8 cellular contexts compared by ENCODE assay signal in genomic region chr3:125437631-125438435, GRCh38.
A peak's percentile ranks its signal among the peaks of the same experiment; 100 is the strongest.
DNase-seq lines count a peak whose midpoint lies in the region; ATAC-seq and TF ChIP-seq lines count a peak whose summit lies in the region.

No MANE protein-coding gene starts in this region.

- intact Hi-C loops in Right ventricle myocardium superior (cut with DNase I) (loop anchor here (5.0 kb wide), 1 partner anchor 441 kb away; no protein-coding TSS in a partner anchor), posterior vena cava (cut with DNase I) (loop anchor here in 1 of 2 donors (10.0 kb wide), 1 partner anchor 443 kb away; no protein-coding TSS in a partner anchor), uterus (cut with DNase I; ENCODE audit: low total_unique reads) (loop anchor here (10.0 kb wide), 1 partner anchor 443 kb away; no protein-coding TSS in a partner anchor)

- H3K4me3 ChIP-seq in AG04449 (ENCODE audit: low read depth, low read length) = no peak overlapping the region
- no peak overlapping the region for H3K4me3 ChIP-seq in RWPE2 (ENCODE audit: severe bottlenecking)
- no peak overlapping the region for H3K4me3 ChIP-seq in uterus

- H3K36me3 ChIP-seq in RWPE2 (ENCODE audit: low read depth) (no peaks in the 10 kb centered on the region), uterus (no peaks in the 10 kb centered on the region)

- H3K9me3 ChIP-seq in RWPE2 (ENCODE audit: severe bottlenecking) (no peaks in the 10 kb centered on the region), uterus (peaks cover 0 to 4% of the 10 kb centered on the region in 2 donors)

- H3K36me3 Mint-ChIP-seq in activated naive CD8-positive, alpha-beta T cell treated with anti-CD3 and anti-CD28 coated beads for 36 hours = peaks cover 4% of the 10 kb centered on the region

- CTCF ChIA-PET in AG04449 (lab: Yijun Ruan, JAX) = interaction anchor here (0.6 to 5.4 kb wide), 28 partner anchors 9 to 536 kb away, joined by 3 to 32 read pairs (median 4); no protein-coding TSS in a partner anchor

- no peak for ATAC-seq in RWPE2 (ENCODE audit: low read depth)
- peak; percentile 65 for ATAC-seq in Right ventricle myocardium superior (ENCODE audit: poor library complexity)
- ATAC-seq in GM21526 (IDR thresholded peaks at IDR 0.05; ENCODE audit: low FRiP score, unreplicated experiment) = no peak

- no peaks in the 10 kb centered on the region for H3K27me3 Mint-ChIP-seq in activated naive CD8-positive, alpha-beta T cell treated with anti-CD3 and anti-CD28 coated beads for 36 hours

- H3K4me3 Mint-ChIP-seq in activated naive CD8-positive, alpha-beta T cell treated with anti-CD3 and anti-CD28 coated beads for 36 hours = no peak overlapping the region

- H3K9me3 Mint-ChIP-seq in activated naive CD8-positive, alpha-beta T cell treated with anti-CD3 and anti-CD28 coated beads for 36 hours = no peaks in the 10 kb centered on the region

- POLR2A ChIA-PET in AG04449 (lab: Yijun Ruan, JAX) = no interaction called here

- DNase-seq in AG04449 (ENCODE audit: low read depth, low spot score) (no peak), GM13977 (ENCODE audit: low spot score) (peak; percentile 40), RWPE2 (ENCODE audit: low spot score) (no peak), Right ventricle myocardium superior (peak; percentile 65), posterior vena cava (ENCODE audit: low spot score) (peak; percentile 83), uterus (peak; percentile 48 to 62)
- peak; percentile 47 for DNase-seq in activated naive CD8-positive, alpha-beta T cell treated with anti-CD3 and anti-CD28 coated beads for 36 hours

- TF ChIP-seq CTCF in AG04449 (IDR thresholded peaks at IDR 0.05; ENCODE audit: insufficient read depth, low read length, missing control alignments) = peak; percentile 82
- peak; percentile 91 for TF ChIP-seq CTCF in GM13977 (IDR thresholded peaks at IDR 0.05; ENCODE audit: extremely low read depth, insufficient read depth, missing control alignments)
- TF ChIP-seq CTCF in RWPE2 (IDR thresholded peaks at IDR 0.05; ENCODE audit: poor library complexity, severe bottlenecking) = peak; percentile 97
- TF ChIP-seq CTCF in uterus (IDR thresholded peaks at IDR 0.05) = peak; percentile 78 to 92 (median 85)

- H3K27ac ChIP-seq in RWPE2 (ENCODE audit: poor library complexity, severe bottlenecking) (no peak overlapping the region), uterus (no peak overlapping the region)

- no peak for TF ChIP-seq POLR2A in uterus (IDR thresholded peaks at IDR 0.05)

- H3K27me3 ChIP-seq in RWPE2 (ENCODE audit: insufficient read depth, poor library complexity, severe bottlenecking) (no peaks in the 10 kb centered on the region), uterus (no peaks in the 10 kb centered on the region)

- H3K4me1 Mint-ChIP-seq in activated naive CD8-positive, alpha-beta T cell treated with anti-CD3 and anti-CD28 coated beads for 36 hours = no peaks in the 10 kb centered on the region

- H3K4me1 ChIP-seq in RWPE2 (ENCODE audit: insufficient read depth, poor library complexity, severe bottlenecking) = peaks cover 4% of the 10 kb centered on the region
- no peaks in the 10 kb centered on the region for H3K4me1 ChIP-seq in uterus

- H3K27ac Mint-ChIP-seq in activated naive CD8-positive, alpha-beta T cell treated with anti-CD3 and anti-CD28 coated beads for 36 hours = no peak overlapping the region

- in situ Hi-C loops in GM13977 (cut with MboI; ENCODE audit: low pct_unique_long_range_greater_than_20kb, low sequenced_read_pairs, unreplicated experiment) = loop anchor here (25.0 kb wide), 2 partner anchors 501 to 676 kb away; partner anchors contain the start of gene MUC13

Comparison
In these comparisons a context has a peak if more than half of its experiments do, and no peak if none do; other contexts are left out.
1. DNase-seq: peak in GM13977 (single experiment), activated naive CD8-positive, alpha-beta T cell treated with anti-CD3 and anti-CD28 coated beads for 36 hours (single experiment), Right ventricle myocardium superior (single experiment), posterior vena cava (single experiment) and uterus (2 of 2); none in AG04449 (single experiment) and RWPE2 (single experiment).
2. Peak in every context shown above with its lines, with median percentiles within 50 percentile points of each other: CTCF ChIP-seq.